In genomic region chr5:112757468-112758208, GRCh38 we compare ENCODE assay signal across 8 cellular contexts. TPM values are rescaled to one million over a fixed set of nuclear protein-coding genes. Genes with fewer than 3 reads are reported as not detected.
A peak's percentile ranks its signal among the peaks of the same experiment; 100 is the strongest.
DNase-seq lines count a peak whose midpoint lies in the region; ATAC-seq, FAIRE-seq and TF ChIP-seq lines count a peak whose summit lies in the region.

No MANE protein-coding gene starts in this region.

- no peaks in the 10 kb centered on the region for H3K36me3 ChIP-seq in KMS-11 (ENCODE audit: insufficient read depth)
- H3K36me3 ChIP-seq in H1 (ENCODE audit: control insufficient read depth in 2 of 4, insufficient read depth in 4 of 4, low read length in 3 of 4): peaks cover 0 to 5% (median 1%) of the 10 kb centered on the region in 4 experiments; a peak in 3 of 8 replicates

- no peak overlapping the region for H2BK15ac ChIP-seq in H1 (ENCODE audit: low read length)

- H3K27me3 ChIP-seq in KMS-11 (ENCODE audit: insufficient read depth, low read depth): no peaks in the 10 kb centered on the region
- H3K27me3 ChIP-seq in H1 (replicated peaks in 1 of 4; ENCODE audit: control insufficient read depth in 3 of 4, extremely low read depth in 1 of 4, insufficient read depth in 3 of 4, low read length in 3 of 4): no peaks in the 10 kb centered on the region

- 73% methylated on average over 3 of the region's 3 CpGs; no CpG with 5 or more reads in 1 of the 2 experiments for WGBS in H1 (ENCODE audit: extremely low coverage in 1 of 2, insufficient coverage in 1 of 2, insufficient read length in 1 of 2, insufficient replicate concordance in 2 of 2, low coverage in 1 of 2, low lambda C conversion rate in 2 of 2, missing lambda C conversion rate in 1 of 2), 2 experiments

- H3K4me2 ChIP-seq in KMS-11 (peak overlapping the region; percentile 76), H1 (ENCODE audit: insufficient read depth in 1 of 2, low read depth in 2 of 2, low read length in 2 of 2) (no peak overlapping the region)

- POLR2A ChIA-PET in H1 (lab: Charles Lee; ENCODE audit: partially characterized antibody): interaction anchor here (1.2 to 1.4 kb wide), 2 partner anchors 9 to 32 kb away, joined by 3 to 6 read pairs; no protein-coding TSS in a partner anchor

- H3K9ac ChIP-seq in KMS-11: peak overlapping the region; percentile 17; the same call in 1 of the 2 replicates
- H3K9ac ChIP-seq in H1 (replicated peaks in 1 of 4; ENCODE audit: extremely low read depth in 1 of 4, low read depth in 3 of 4, low read length in 3 of 4): no peak overlapping the region

- peak; percentile 81 to 83 for TF ChIP-seq RAD21 in H1 (IDR thresholded peaks at IDR 0.05 in 1 of 2, conservative IDR thresholded peaks at IDR 0.05 in 1 of 2; ENCODE audit: low read depth in 2 of 2, low read length in 2 of 2)

- no peak overlapping the region for H3K18ac ChIP-seq in H1 (ENCODE audit: extremely low read depth, low read length)

- no peak overlapping the region for H2AK5ac ChIP-seq in H1 (ENCODE audit: low read depth, low read length)

- H3K27ac ChIP-seq in KMS-11: no peak overlapping the region
- H3K27ac ChIP-seq in H1 (ENCODE audit: low read depth, low read length): no peak overlapping the region

- H2BK20ac ChIP-seq in H1 (ENCODE audit: low read length): no peak overlapping the region

- H3K23me2 ChIP-seq in H1 (ENCODE audit: low read depth, low read length): no peaks in the 10 kb centered on the region

- H3K4me3 ChIP-seq in KMS-11 (IDR thresholded peaks at IDR 0.05; ENCODE audit: insufficient read depth, low read depth, low read length): no peak overlapping the region
- no peak overlapping the region for H3K4me3 ChIP-seq in H1 (ENCODE audit: extremely low read depth in 1 of 4, insufficient read depth in 2 of 4, low read depth in 3 of 4, low read length in 4 of 4)

- H3K4ac ChIP-seq in H1 (replicated peaks; ENCODE audit: insufficient read length, low read depth, low read length): no peak overlapping the region

- no peak overlapping the region for H2BK5ac ChIP-seq in H1 (ENCODE audit: low read depth, low read length)

- H2AFZ ChIP-seq in KMS-11 (ENCODE audit: low read depth) (peak overlapping the region; percentile 48; the same call in 1 of the 2 replicates), H1 (ENCODE audit: low read length) (no peak overlapping the region)

- peak; percentile 42 for FAIRE-seq in H1 (lab: Jason Lieb, UNC)

- peak; percentile 60 to 67 for ATAC-seq in activated CD4-positive, CD25-positive, alpha-beta regulatory T cell treated with anti-CD3 and anti-CD28 coated beads, Interleukin-2, amount 50 U/mL, for 24 hours
- peak; percentile 93 for ATAC-seq in GM21786 (IDR thresholded peaks at IDR 0.05; ENCODE audit: unreplicated experiment)

- H2BK12ac ChIP-seq in H1 (ENCODE audit: low read depth, low read length): no peak overlapping the region

- H3K14ac ChIP-seq in H1 (ENCODE audit: insufficient read length): no peak overlapping the region

- no peak overlapping the region for H3K56ac ChIP-seq in H1 (replicated peaks; ENCODE audit: insufficient read length, low read depth, low read length)

- no peak for TF ChIP-seq EP300 in H1 (IDR thresholded peaks at IDR 0.05; ENCODE audit: borderline replicate concordance in 1 of 2, low read depth in 2 of 2, low read length in 2 of 2)

- H3K9me3 ChIP-seq in H1 (ENCODE audit: insufficient read depth in 2 of 2, low read depth in 1 of 2, low read length in 1 of 2): no peaks in the 10 kb centered on the region

- H4K20me1 ChIP-seq in KMS-11 (ENCODE audit: insufficient read depth): no peaks in the 10 kb centered on the region
- no peaks in the 10 kb centered on the region for H4K20me1 ChIP-seq in H1 (replicated peaks in 1 of 2; ENCODE audit: control insufficient read depth in 1 of 2, insufficient read depth in 2 of 2, low read length in 2 of 2)

- peaks cover 14% of the 10 kb centered on the region for H3K4me1 ChIP-seq in KMS-11 (ENCODE audit: low read depth, poor library complexity, severe bottlenecking)
- no peaks in the 10 kb centered on the region for H3K4me1 ChIP-seq in H1 (replicated peaks in 1 of 4; ENCODE audit: control insufficient read depth in 3 of 4, insufficient read depth in 4 of 4, low read length in 3 of 4)

- TF ChIP-seq CTCF in KMS-11 (conservative IDR thresholded peaks at IDR 0.05; ENCODE audit: low read depth, low read length) (peak; percentile 80), H1 (IDR thresholded peaks at IDR 0.05; ENCODE audit: control extremely low read depth in 1 of 3, insufficient read depth in 1 of 3, low read depth in 1 of 3, low read length in 3 of 3) (peak in 2 of 3 experiments; percentile 48 to 63; a peak in 2 of 4 replicates)

- no peaks in the 10 kb centered on the region for H3K79me1 ChIP-seq in H1 (ENCODE audit: low read depth, low read length)

- TF ChIP-seq POLR2A in H1 (IDR thresholded peaks at IDR 0.05; ENCODE audit: control extremely low read depth in 1 of 2, low read depth in 2 of 2, low read length in 2 of 2): no peak

- H3K79me2 ChIP-seq in KMS-11 (ENCODE audit: insufficient read depth, low read depth): no peaks in the 10 kb centered on the region
- no peaks in the 10 kb centered on the region; a peak in 1 of 4 replicates for H3K79me2 ChIP-seq in H1 (ENCODE audit: control insufficient read depth in 1 of 2, insufficient read depth in 2 of 2, low read length in 2 of 2)

- no peak for DNase-seq in activated CD4-positive, CD25-positive, alpha-beta regulatory T cell (lab: John Stamatoyannopoulos, UW)
- DNase-seq in SHP77 (lab: John Stamatoyannopoulos, UW): peak; percentile 26 to 47
- DNase-seq in H1 (ENCODE audit: low read depth in 1 of 2, low spot score in 2 of 2): no peak
- DNase-seq in middle frontal gyrus (ENCODE audit: extremely low spot score, low spot score): peak; percentile 50
- DNase-seq in occipital lobe (lab: John Stamatoyannopoulos, UW): no peak

- H4K91ac ChIP-seq in H1 (replicated peaks; ENCODE audit: insufficient read length, low read length): no peak overlapping the region

- no peak overlapping the region for H2BK120ac ChIP-seq in H1 (replicated peaks; ENCODE audit: low read depth, low read length)

- H3K23ac ChIP-seq in H1 (ENCODE audit: insufficient read length): no peak overlapping the region

- no peak overlapping the region for H4K5ac ChIP-seq in H1 (ENCODE audit: insufficient read length, low read depth, low read length)

- H4K8ac ChIP-seq in H1 (ENCODE audit: extremely low read depth, insufficient read depth, low read length): no peak overlapping the region

- CTCF ChIA-PET in H1 (lab: Charles Lee; ENCODE audit: partially characterized antibody): interaction anchor here (0.6 to 6.8 kb wide), 50 partner anchors 9 to 584 kb away, joined by 3 to 126 read pairs (median 4); partner anchors contain the start of gene APC

TF ChIP-seq in H1, 55 proteins besides CTCF, POLR2A, EP300 and RAD21 (continues in another document):
- TF ChIP-seq SUZ12 (IDR thresholded peaks at IDR 0.05; ENCODE audit: low read length) (no peak), RFX5 (IDR thresholded peaks at IDR 0.05; ENCODE audit: borderline replicate concordance, low read depth, low read length) (no peak), RXRA (IDR thresholded peaks at IDR 0.05; ENCODE audit: insufficient read depth, low read depth, low read length) (no peak), NANOG (IDR thresholded peaks at IDR 0.05; ENCODE audit: insufficient read depth, low read depth, low read length, poor library complexity, severe bottlenecking) (no peak), TBP (IDR thresholded peaks at IDR 0.05; ENCODE audit: low read depth, low read length) (no peak), HDAC6 (IDR thresholded peaks at IDR 0.05; ENCODE audit: low read depth, low read length) (no peak), EZH2 (IDR thresholded peaks at IDR 0.05; ENCODE audit: low read depth, low read length, severe bottlenecking) (no peak), CHD1 (IDR thresholded peaks at IDR 0.05; ENCODE audit: low read depth, low read length) (no peak), BACH1 (IDR thresholded peaks at IDR 0.05; ENCODE audit: low read length) (no peak), BRCA1 (IDR thresholded peaks at IDR 0.05; ENCODE audit: low read depth, low read length) (no peak), RNF2 (IDR thresholded peaks at IDR 0.05; ENCODE audit: borderline replicate concordance, low read depth, low read length, missing control alignments, poor library complexity, severe bottlenecking) (no peak)

RNA-seq across cellular contexts. Expression of gene APC, which starts 20.0 kb away (rescaled TPM):
- 41.9 and 44.0 TPM in 2 replicates for total RNA-seq in H1 (2021; fragmentation: NEBNext Ultra II Directional; extraction: Animal tissue kit (Norgen Biotek cat#: 25700))
- polyA plus RNA-seq in H1 (2011; rRNA removed): 6.8 and 7.0 TPM in 2 replicates
- polyA plus RNA-seq in H1 (2011; cell fraction: cytosol; rRNA removed): 8.1 TPM
- 16.8 TPM for polyA plus RNA-seq in H1 (2011; cell fraction: nucleus; rRNA removed)
- polyA plus RNA-seq in H1 (2012, experiment 1 of 2): 8.9 to 13.5 TPM (median 10.8 TPM) in 4 replicates
- polyA plus RNA-seq in H1 (2012, experiment 2 of 2): 0.73 TPM
- 21.4 TPM for polyA plus RNA-seq in H1 (2013, experiment 1 of 2)
- 20.6 TPM for polyA plus RNA-seq in H1 (2013, experiment 2 of 2)
- 38.3 and 50.9 TPM in 2 replicates for polyA minus RNA-seq in H1 (2011; rRNA and poly(A)+ RNA removed)
- 30.4 TPM for polyA minus RNA-seq in H1 (2011; cell fraction: cytosol; rRNA and poly(A)+ RNA removed)
- polyA minus RNA-seq in H1 (2011; cell fraction: nucleus; rRNA and poly(A)+ RNA removed): 120 TPM
- 423 TPM for total RNA-seq in occipital lobe

Comparison
In these comparisons a context has a peak if more than half of its experiments do, and no peak if none do; other contexts are left out.
1. DNase-seq: peak in SHP77 (2 of 2) and middle frontal gyrus (single experiment); none in activated CD4-positive, CD25-positive, alpha-beta regulatory T cell (0 of 4), H1 (0 of 2) and occipital lobe (single experiment).